ENCODE assay signal across 10 cellular contexts in genomic region chr11:73322986-73323306, GRCh38. TPM values are rescaled to one million over a fixed set of nuclear protein-coding genes. Genes with fewer than 3 reads are reported as not detected.
DNase-seq lines count a peak whose midpoint lies in the region; ATAC-seq and TF ChIP-seq lines count a peak whose summit lies in the region.
"Had no signal": no experiment of that assay in that cellular context is flagged by ENCODE, and none has a peak within 500 bp of the region (broad histone marks: within the 10 kb centered on the region; RNA-seq: fewer than 3 reads in every experiment).

No MANE protein-coding gene starts in this region.

- no peaks in the 10 kb centered on the region for H3K27me3 ChIP-seq in breast epithelium
- no peaks in the 10 kb centered on the region for H3K27me3 ChIP-seq in lung (ENCODE audit: control insufficient read depth, insufficient read depth)

- TF ChIP-seq CTCF in breast epithelium (IDR thresholded peaks at IDR 0.05) (no peak), lung (IDR thresholded peaks at IDR 0.05; ENCODE audit: control extremely low read depth, extremely low read depth) (no peak)
- no peak for TF ChIP-seq CTCF in activated CD8-positive, alpha-beta T cell treated with anti-CD3 and anti-CD28 coated beads for 36 hours (IDR thresholded peaks at IDR 0.05)

- H3K27me3 Mint-ChIP-seq in stimulated activated memory B cell treated with anti-CD40 and anti-IgM and Interleukin-4, amounts not matched to agents 10 μg/mL and 1 μg/mL and 100 μg/mL, for 72 hours, result no peaks in the 10 kb centered on the region
- H3K27me3 Mint-ChIP-seq in activated CD8-positive, alpha-beta T cell treated with anti-CD3 and anti-CD28 coated beads for 36 hours, result no peaks in the 10 kb centered on the region
- peaks cover 2% of the 10 kb centered on the region for H3K27me3 Mint-ChIP-seq in T-helper 2 cell treated with Interferon-gamma antibody and Interleukin-4, amounts not matched to agents 5 μg/mL and 100 μg/mL, for 36 hours (ENCODE audit: low read depth)

- H3K27ac ChIP-seq in breast epithelium, result peak overlapping the region; percentile 70 to 92
- peak overlapping the region; percentile 68 to 84 for H3K27ac ChIP-seq in lung (ENCODE audit: low read depth in 1 of 2, low read length in 1 of 2)

- H3K27ac Mint-ChIP-seq in stimulated activated memory B cell treated with anti-CD40 and anti-IgM and Interleukin-4, amounts not matched to agents 10 μg/mL and 1 μg/mL and 100 μg/mL, for 72 hours, result peak overlapping the region; percentile 95
- H3K27ac Mint-ChIP-seq in activated CD8-positive, alpha-beta T cell treated with anti-CD3 and anti-CD28 coated beads for 36 hours, result no peak overlapping the region
- H3K27ac Mint-ChIP-seq in T-helper 2 cell treated with Interferon-gamma antibody and Interleukin-4, amounts not matched to agents 5 μg/mL and 100 μg/mL, for 36 hours, result no peak overlapping the region

- 60 to 83% methylated on average over 2 of the region's 2 CpGs for WGBS in lung, 2 donors

- H3K4me1 ChIP-seq in breast epithelium (peaks cover 15 to 33% of the 10 kb centered on the region in 2 donors), lung (ENCODE audit: control insufficient read depth in 2 of 2, insufficient read depth in 2 of 2, low read length in 2 of 2) (peaks cover 21 to 59% of the 10 kb centered on the region in 2 donors)

- H3K4me3 ChIP-seq in breast epithelium (peak overlapping the region in 1 of 3 donors; percentile 44), lung (no peak overlapping the region)
- H3K4me3 ChIP-seq: mucosa of descending colon had no signal

- peaks cover 78% of the 10 kb centered on the region for H3K4me1 Mint-ChIP-seq in stimulated activated memory B cell treated with anti-CD40 and anti-IgM and Interleukin-4, amounts not matched to agents 10 μg/mL and 1 μg/mL and 100 μg/mL, for 72 hours
- H3K4me1 Mint-ChIP-seq in activated CD8-positive, alpha-beta T cell treated with anti-CD3 and anti-CD28 coated beads for 36 hours (ENCODE audit: low read depth), result peaks cover 12% of the 10 kb centered on the region
- peaks cover 2% of the 10 kb centered on the region for H3K4me1 Mint-ChIP-seq in T-helper 2 cell treated with Interferon-gamma antibody and Interleukin-4, amounts not matched to agents 5 μg/mL and 100 μg/mL, for 36 hours (ENCODE audit: low read depth)

- ATAC-seq in lung (ENCODE audit: insufficient read depth, low FRiP score) (no peak), GM21367 (IDR thresholded peaks at IDR 0.05; ENCODE audit: unreplicated experiment) (no peak)
- no peak for ATAC-seq in stimulated activated memory B cell treated with anti-CD40 and anti-IgM and Interleukin-4, amounts not matched to agents 10 μg/mL and 1 μg/mL and 100 μg/mL, for 72 hours
- no peak for ATAC-seq in activated CD8-positive, alpha-beta T cell treated with anti-CD3 and anti-CD28 coated beads for 36 hours

- TF ChIP-seq POLR2A in breast epithelium (IDR thresholded peaks at IDR 0.05), result no peak

- CTCF ChIA-PET in activated CD8-positive, alpha-beta T cell treated with anti-CD3 and anti-CD28 coated beads for 36 hours (lab: Charles Lee), result interaction anchor here (0.8 to 3.3 kb wide), 2 partner anchors 12 to 14 kb away, joined by 3 to 14 read pairs; no protein-coding TSS in a partner anchor

- no peaks in the 10 kb centered on the region for H3K9me3 Mint-ChIP-seq in stimulated activated memory B cell treated with anti-CD40 and anti-IgM and Interleukin-4, amounts not matched to agents 10 μg/mL and 1 μg/mL and 100 μg/mL, for 72 hours
- no peaks in the 10 kb centered on the region for H3K9me3 Mint-ChIP-seq in activated CD8-positive, alpha-beta T cell treated with anti-CD3 and anti-CD28 coated beads for 36 hours
- H3K9me3 Mint-ChIP-seq in T-helper 2 cell treated with Interferon-gamma antibody and Interleukin-4, amounts not matched to agents 5 μg/mL and 100 μg/mL, for 36 hours, result no peaks in the 10 kb centered on the region

- intact Hi-C loops in breast epithelium (cut with DNase I; ENCODE audit: low total_unique reads), result no loop called here
- intact Hi-C loops in activated CD8-positive, alpha-beta T cell treated with anti-CD3 and anti-CD28 coated beads for 36 hours (cut with micrococcal nuclease), result no loop called here

- H3K36me3 Mint-ChIP-seq in stimulated activated memory B cell treated with anti-CD40 and anti-IgM and Interleukin-4, amounts not matched to agents 10 μg/mL and 1 μg/mL and 100 μg/mL, for 72 hours, result peaks cover 50% of the 10 kb centered on the region
- H3K36me3 Mint-ChIP-seq in activated CD8-positive, alpha-beta T cell treated with anti-CD3 and anti-CD28 coated beads for 36 hours (ENCODE audit: low read depth), result no peaks in the 10 kb centered on the region
- H3K36me3 Mint-ChIP-seq in T-helper 2 cell treated with Interferon-gamma antibody and Interleukin-4, amounts not matched to agents 5 μg/mL and 100 μg/mL, for 36 hours (ENCODE audit: low read depth), result no peaks in the 10 kb centered on the region
- H3K36me3 Mint-ChIP-seq: CD4-positive, CD25-positive, alpha-beta regulatory T cell had no signal

- no peaks in the 10 kb centered on the region for H3K36me3 ChIP-seq in breast epithelium
- H3K36me3 ChIP-seq in lung (ENCODE audit: control insufficient read depth in 2 of 2, insufficient read depth in 2 of 2, low read length in 2 of 2), result peaks cover 0 to 2% of the 10 kb centered on the region in 2 donors

- H3K9me3 ChIP-seq in breast epithelium (no peaks in the 10 kb centered on the region), lung (ENCODE audit: control insufficient read depth in 2 of 2, insufficient read depth in 1 of 2, low read length in 1 of 2) (no peaks in the 10 kb centered on the region)
- H3K9me3 ChIP-seq: mucosa of descending colon had no signal

- POLR2A ChIA-PET in activated CD8-positive, alpha-beta T cell treated with anti-CD3 and anti-CD28 coated beads for 36 hours (lab: Charles Lee), result no interaction called here

- no peak overlapping the region for H3K4me3 Mint-ChIP-seq in stimulated activated memory B cell treated with anti-CD40 and anti-IgM and Interleukin-4, amounts not matched to agents 10 μg/mL and 1 μg/mL and 100 μg/mL, for 72 hours
- no peak overlapping the region for H3K4me3 Mint-ChIP-seq in activated CD8-positive, alpha-beta T cell treated with anti-CD3 and anti-CD28 coated beads for 36 hours
- H3K4me3 Mint-ChIP-seq in T-helper 2 cell treated with Interferon-gamma antibody and Interleukin-4, amounts not matched to agents 5 μg/mL and 100 μg/mL, for 36 hours, result no peak overlapping the region
- H3K4me3 Mint-ChIP-seq: CD4-positive, CD25-positive, alpha-beta regulatory T cell had no signal

- DNase-seq in HCEC 1CT (peak; percentile 43), breast epithelium (ENCODE audit: low spot score in 2 of 2) (no peak), lung (ENCODE audit: low spot score) (no peak), SKM-1 (lab: John Stamatoyannopoulos, UW; ENCODE audit: unreplicated experiment) (no peak)
- no peak for DNase-seq in activated CD8-positive, alpha-beta T cell treated with anti-CD3 and anti-CD28 coated beads for 36 hours
- no peak for DNase-seq in T-helper 2 cell treated with Interferon-gamma antibody and Interleukin-4, amounts not matched to agents 5 μg/mL and 100 μg/mL, for 36 hours (ENCODE audit: low spot score)
- DNase-seq: CD4-positive, CD25-positive, alpha-beta regulatory T cell had no signal

RNA-seq across cellular contexts. Expression of gene ARHGEF17, which starts 14.9 kb away (rescaled TPM):
- 10 to 100 TPM; 28.8 to 54.7 (median 38.2) TPM for total RNA-seq in breast epithelium
- 10 to 100 TPM; 67.6 to 74.6 TPM for total RNA-seq in lung
- polyA plus RNA-seq in lung, result 10 to 100 TPM; 27.9 to 39.4 TPM
- total RNA-seq in activated CD8-positive, alpha-beta T cell treated with anti-CD3 and anti-CD28 coated beads for 36 hours, result under 1 TPM; 0.07 to 0.41 TPM
- polyA plus RNA-seq: CD4-positive, CD25-positive, alpha-beta regulatory T cell had no signal

RNA-seq across cellular contexts. Expression of gene P2RY6, which starts 50.8 kb away (rescaled TPM):
- total RNA-seq in breast epithelium, result 1 to 10 TPM; 1.6 to 3.4 (median 1.9) TPM
- 1 to 10 TPM; 3.1 to 4.2 TPM for total RNA-seq in lung
- 10 to 100 TPM in 1 of 2 donors, 1 to 10 TPM in 1; 3.0 to 13.0 TPM for polyA plus RNA-seq in lung
- not detected for total RNA-seq in activated CD8-positive, alpha-beta T cell treated with anti-CD3 and anti-CD28 coated beads for 36 hours
- total RNA-seq: CD4-positive, CD25-positive, alpha-beta regulatory T cell had no signal
- polyA plus RNA-seq: CD4-positive, CD25-positive, alpha-beta regulatory T cell had no signal

RNA-seq across cellular contexts. Expression of gene RELT, which starts 53.3 kb away (rescaled TPM):
- total RNA-seq in breast epithelium (1 to 10 TPM; 2.2 to 3.7 (median 2.3) TPM), lung (10 to 100 TPM in 1 of 2 donors, 1 to 10 TPM in 1; 6.0 to 25.4 TPM)
- polyA plus RNA-seq in lung, result 10 to 100 TPM in 1 of 2 donors, 1 to 10 TPM in 1; 7.1 to 25.0 TPM
- 10 to 100 TPM; 26.6 to 29.6 TPM for total RNA-seq in activated CD8-positive, alpha-beta T cell treated with anti-CD3 and anti-CD28 coated beads for 36 hours

Comparison
In these comparisons a context has a peak if more than half of its experiments do, and no peak if none do; other contexts are left out.
1. RNA of gene ARHGEF17, which starts 14.9 kb away (total RNA-seq): 67.6 to 74.6 TPM in lung and 28.8 to 54.7 TPM in breast epithelium; 0.07 to 0.41 TPM in activated CD8-positive, alpha-beta T cell treated with anti-CD3 and anti-CD28 coated beads for 36 hours; every median in the first group is over 10 times any median in the second.